14 cellular contexts compared by ENCODE assay signal in the genomic region with DNA sequence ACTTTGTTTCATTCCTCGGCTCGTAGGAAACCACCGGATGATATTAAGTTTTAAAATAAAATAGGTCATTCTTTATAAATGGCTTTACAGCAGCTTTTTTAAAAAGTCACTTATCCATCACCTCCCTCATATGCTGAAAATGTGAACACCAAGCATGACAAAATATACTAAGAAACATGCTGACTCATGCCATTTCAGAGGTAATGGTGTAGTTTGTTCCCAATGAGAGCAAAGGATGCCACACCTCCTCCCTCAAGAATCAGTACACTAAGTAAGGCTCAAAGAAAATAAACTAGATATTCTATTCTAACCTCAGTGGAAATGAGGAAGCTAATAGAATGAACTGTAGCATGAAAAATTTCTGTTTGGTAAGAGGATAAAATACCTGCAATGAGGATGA. TPM values are rescaled to one million over a fixed set of nuclear protein-coding genes. Genes with fewer than 3 reads are reported as not detected.
"Had no signal": no experiment of that assay in that cellular context is flagged by ENCODE, and none has a peak within 500 bp of the region (broad histone marks: within the 10 kb centered on the region; RNA-seq: fewer than 3 reads in every experiment).

No MANE protein-coding gene starts in this region.

- H3K4me3 ChIP-seq: ovary, thyroid gland had no signal

- H3K9me3 ChIP-seq: ovary, thyroid gland had no signal

- H3K27ac ChIP-seq: ovary, thyroid gland had no signal

- H3K27me3 ChIP-seq: ovary, thyroid gland had no signal

- ATAC-seq: activated naive CD8-positive, alpha-beta T cell treated with anti-CD3 and anti-CD28 coated beads, Interleukin-2, amount 50 U/mL, for 24 hours had no signal

- DNase-seq: activated CD4-positive, alpha-beta T cell treated with anti-CD3 and anti-CD28 coated beads, Interleukin-2, amount 10 ng/mL, durations not matched to agents 7 days and 5 days; activated CD4-positive, CD25-positive, alpha-beta regulatory T cell; activated CD8-positive, alpha-beta memory T cell treated with anti-CD3 and anti-CD28 coated beads for 24 hours; activated naive CD4-positive, alpha-beta T cell treated with Interleukin-2 at 50 U/mL for 16 hours; activated naive CD8-positive, alpha-beta T cell treated with anti-CD3 and anti-CD28 coated beads, Interleukin-2, amount 50 U/mL, for 24 hours; central memory CD4-positive, alpha-beta T cell; cortex of kidney; effector CD8-positive, alpha-beta T cell; glutamatergic neuron; ovary; small intestine; T-helper 2 cell; thyroid gland had no signal

- H3K4me1 Mint-ChIP-seq: activated CD4-positive, alpha-beta T cell treated with anti-CD3 and anti-CD28 coated beads, Interleukin-2, amount 10 ng/mL, durations not matched to agents 7 days and 5 days; activated naive CD8-positive, alpha-beta T cell treated with anti-CD3 and anti-CD28 coated beads, Interleukin-2, amount 50 U/mL, for 24 hours had no signal

- H3K9me3 Mint-ChIP-seq: activated CD4-positive, alpha-beta T cell treated with anti-CD3 and anti-CD28 coated beads, Interleukin-2, amount 10 ng/mL, durations not matched to agents 7 days and 5 days had no signal

- H3K4me3 Mint-ChIP-seq: activated CD4-positive, alpha-beta T cell treated with anti-CD3 and anti-CD28 coated beads, Interleukin-2, amount 10 ng/mL, durations not matched to agents 7 days and 5 days; activated naive CD8-positive, alpha-beta T cell treated with anti-CD3 and anti-CD28 coated beads, Interleukin-2, amount 50 U/mL, for 24 hours had no signal

- H3K36me3 ChIP-seq: ovary, thyroid gland had no signal

- H3K27ac Mint-ChIP-seq: activated CD4-positive, alpha-beta T cell treated with anti-CD3 and anti-CD28 coated beads, Interleukin-2, amount 10 ng/mL, durations not matched to agents 7 days and 5 days; activated naive CD8-positive, alpha-beta T cell treated with anti-CD3 and anti-CD28 coated beads, Interleukin-2, amount 50 U/mL, for 24 hours had no signal

RNA-seq across cellular contexts. Expression of gene DIO2, which starts 5.5 kb away (rescaled TPM):
- total RNA-seq: activated CD4-positive, alpha-beta T cell treated with anti-CD3 and anti-CD28 coated beads, Interleukin-2, amount 10 ng/mL, durations not matched to agents 7 days and 5 days; epithelial cell of proximal tubule had no signal
